ENCODE assay signal across 30 cellular contexts in the genomic region with DNA sequence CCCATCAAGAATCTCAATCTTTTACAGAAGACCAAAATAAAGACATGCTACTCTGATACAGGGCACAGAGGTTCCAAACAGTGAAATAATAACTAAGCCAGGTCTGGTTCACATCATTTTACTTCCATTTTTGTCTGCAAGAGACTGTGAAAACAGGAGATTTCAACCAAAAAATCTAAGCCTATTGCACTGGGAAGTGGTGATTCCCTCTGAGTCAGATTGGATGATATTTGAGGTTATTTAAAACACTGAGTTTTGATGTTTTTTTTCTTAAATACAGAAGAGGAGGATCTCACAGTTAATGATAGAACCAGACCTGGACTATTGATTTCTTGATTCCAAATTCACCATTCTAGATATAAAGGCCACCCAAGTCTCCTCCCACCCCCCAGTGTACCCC.
"Had no signal": no experiment of that assay in that cellular context is flagged by ENCODE, and none has a peak within 500 bp of the region (broad histone marks: within the 10 kb centered on the region; RNA-seq: fewer than 3 reads in every experiment).

No MANE protein-coding gene starts in this region.

- H3K9me3 Mint-ChIP-seq: immature natural killer cell; naive thymus-derived CD4-positive, alpha-beta T cell; natural killer cell treated with Interleukin-12 subunit alpha and Interleukin-12 subunit beta and Interleukin-15 and Interleukin-18, amount 100 ng/mL, for 72 hours; stimulated activated naive B cell treated with anti-CD40 and anti-IgM and Interleukin-4, amounts not matched to agents 10 μg/mL and 1 μg/mL and 100 μg/mL, for 72 hours had no signal

- H3K36me3 ChIP-seq: left lung, lower lobe of right lung, pancreas, prostate gland, stomach, thyroid gland, transverse colon, upper lobe of left lung, vagina had no signal

- ATAC-seq: left colon; left lung; lower lobe of right lung; naive thymus-derived CD4-positive, alpha-beta T cell; natural killer cell treated with Interleukin-12 subunit alpha and Interleukin-12 subunit beta and Interleukin-15 and Interleukin-18, amount 100 ng/mL, for 72 hours; pancreas; right cardiac atrium; sciatic nerve; stimulated activated naive B cell treated with anti-CD40 and anti-IgM and Interleukin-4, amounts not matched to agents 10 μg/mL and 1 μg/mL and 100 μg/mL, for 72 hours; stimulated activated naive CD8-positive, alpha-beta T cell treated with anti-CD3 and anti-CD28 coated beads, Interleukin-15, Interleukin-2, amounts not matched to agents 100 U/mL and 50 U/mL, for 24 hours had no signal

- H3K27ac Mint-ChIP-seq: immature natural killer cell; mesothelial cell of epicardium; naive thymus-derived CD4-positive, alpha-beta T cell; natural killer cell treated with Interleukin-12 subunit alpha and Interleukin-12 subunit beta and Interleukin-15 and Interleukin-18, amount 100 ng/mL, for 72 hours; stimulated activated naive B cell treated with anti-CD40 and anti-IgM and Interleukin-4, amounts not matched to agents 10 μg/mL and 1 μg/mL and 100 μg/mL, for 72 hours had no signal

- H3K27me3 ChIP-seq: left lung, pancreas, stomach, testis, thyroid gland, transverse colon, upper lobe of left lung, vagina had no signal

- H3K4me1 Mint-ChIP-seq: immature natural killer cell; naive thymus-derived CD4-positive, alpha-beta T cell; stimulated activated naive B cell treated with anti-CD40 and anti-IgM and Interleukin-4, amounts not matched to agents 10 μg/mL and 1 μg/mL and 100 μg/mL, for 72 hours had no signal

- H3K36me3 Mint-ChIP-seq: mesothelial cell of epicardium; naive thymus-derived CD4-positive, alpha-beta T cell; natural killer cell treated with Interleukin-12 subunit alpha and Interleukin-12 subunit beta and Interleukin-15 and Interleukin-18, amount 100 ng/mL, for 72 hours; stimulated activated naive B cell treated with anti-CD40 and anti-IgM and Interleukin-4, amounts not matched to agents 10 μg/mL and 1 μg/mL and 100 μg/mL, for 72 hours had no signal

- H3K9me3 ChIP-seq: left lung, lower lobe of right lung, pancreas, prostate gland, stomach, testis, thyroid gland, transverse colon, upper lobe of left lung, vagina had no signal

- H3K4me3 ChIP-seq: left lung, lower lobe of right lung, pancreas, prostate gland, skin epidermis, stomach, testis, thyroid gland, transverse colon, upper lobe of left lung, vagina had no signal

- H3K27ac ChIP-seq: left lung, lower lobe of right lung, pancreas, prostate gland, stomach, testis, thyroid gland, transverse colon, upper lobe of left lung, vagina had no signal

- H3K4me1 ChIP-seq: left lung, lower lobe of right lung, pancreas, prostate gland, stomach, testis, thyroid gland, transverse colon, upper lobe of left lung, vagina had no signal

- DNase-seq: hypothalamus; immature natural killer cell; kidney; left colon; left lung; lower lobe of right lung; mammary epithelial cell; mesendoderm; naive thymus-derived CD4-positive, alpha-beta T cell; pancreas; posterior cingulate gyrus; retina; right cardiac atrium; stimulated activated CD4-positive, alpha-beta T cell treated with anti-CD3 and anti-CD28 coated beads, Interleukin-12 subunit alpha, Interleukin-12 subunit beta, amount 100 ng/mL, for 4 hours; stimulated activated CD4-positive, alpha-beta T cell treated with anti-CD3 and anti-CD28 coated beads, Interleukin-15, amount 100 ng/mL, for 24 hours; stimulated activated CD4-positive, alpha-beta T cell treated with anti-CD3 and anti-CD28 coated beads, Interleukin-2, amount 100 ng/mL, for 24 hours; stimulated activated CD4-positive, alpha-beta T cell treated with anti-CD3 and anti-CD28 coated beads, Interleukin-4, amount 100 ng/mL, for 1 hour; stimulated activated naive B cell treated with anti-CD40 and anti-IgM and Interleukin-4, amounts not matched to agents 10 μg/mL and 1 μg/mL and 100 μg/mL, for 72 hours; stimulated activated naive CD8-positive, alpha-beta T cell treated with anti-CD3 and anti-CD28 coated beads, Interleukin-15, Interleukin-2, amounts not matched to agents 100 U/mL and 50 U/mL, for 24 hours; stomach; testis; thyroid gland; transverse colon; upper lobe of left lung had no signal

- H3K4me3 Mint-ChIP-seq: immature natural killer cell; mesothelial cell of epicardium; naive thymus-derived CD4-positive, alpha-beta T cell; natural killer cell treated with Interleukin-12 subunit alpha and Interleukin-12 subunit beta and Interleukin-15 and Interleukin-18, amount 100 ng/mL, for 72 hours; stimulated activated naive B cell treated with anti-CD40 and anti-IgM and Interleukin-4, amounts not matched to agents 10 μg/mL and 1 μg/mL and 100 μg/mL, for 72 hours had no signal
